8 cellular contexts compared by ENCODE assay signal in genomic region chr17:40648326-40648968, GRCh38. TPM values are rescaled to one million over a fixed set of nuclear protein-coding genes. Genes with fewer than 3 reads are reported as not detected.
DNase-seq lines count a peak whose midpoint lies in the region; ATAC-seq, FAIRE-seq and TF ChIP-seq lines count a peak whose summit lies in the region.

No MANE protein-coding gene starts in this region.

- BruUV-seq in HCT116 (replicated peaks; lab: Mats Ljungman, UMichigan) (TSS peak; percentile 81), MCF 10A (replicated peaks; lab: Mats Ljungman, UMichigan) (TSS peak; percentile 70)

- no peaks in the 10 kb centered on the region for H4K20me1 ChIP-seq in HCT116 (ENCODE audit: insufficient read depth)
- no peaks in the 10 kb centered on the region for H4K20me1 ChIP-seq in keratinocyte (ENCODE audit: control insufficient read depth, extremely low read depth, insufficient read depth, low read length)

- intact Hi-C loops in HCT116 (cut with micrococcal nuclease), result no loop called here
- intact Hi-C loops in MCF 10A (cut with micrococcal nuclease), result no loop called here

- peak overlapping the region; percentile 86 for H2AFZ ChIP-seq in HCT116 (ENCODE audit: low read depth, low read length, poor library complexity, severe bottlenecking)
- peak overlapping the region; percentile 96 for H2AFZ ChIP-seq in keratinocyte (ENCODE audit: control insufficient read depth, low read length)

- peak overlapping the region; percentile 82 for H3K27ac ChIP-seq in HCT116 (ENCODE audit: low read depth, low read length)
- peak overlapping the region; percentile 88 for H3K27ac ChIP-seq in keratinocyte (ENCODE audit: control insufficient read depth, insufficient read depth, low read length)
- peak overlapping the region; percentile 100 for H3K27ac ChIP-seq in stomach smooth muscle (ENCODE audit: low read length)

- CTCF ChIA-PET in HCT116 (lab: Charles Lee), result no interaction called here
- CTCF ChIA-PET in MCF 10A (lab: Yijun Ruan, JAX), result interaction anchor here (0.6 to 0.7 kb wide), 2 partner anchors 9 to 79 kb away, joined by 3 to 4 read pairs; no protein-coding TSS in a partner anchor

- peak; percentile 32 for FAIRE-seq in keratinocyte (lab: Jason Lieb, UNC)

- H3K36me3 ChIP-seq in HCT116 (ENCODE audit: control insufficient read depth in 1 of 2, insufficient read depth in 2 of 2, low read length in 2 of 2) (peaks cover 16 to 19% of the 10 kb centered on the region in 2 experiments), keratinocyte (ENCODE audit: control insufficient read depth in 2 of 2, extremely low read depth in 1 of 2, insufficient read depth in 2 of 2, low read length in 2 of 2) (no peaks in the 10 kb centered on the region), stomach smooth muscle (ENCODE audit: control insufficient read depth in 2 of 2, insufficient read depth in 2 of 2, low read length in 2 of 2) (peaks cover 4 to 5% of the 10 kb centered on the region in 2 donors)

- DNase-seq in DMS53 (lab: John Stamatoyannopoulos, UW) (peak; percentile 65), DMS53 treated with DMSO at 0.1 percent for 48 hours (lab: John Stamatoyannopoulos, UW; ENCODE audit: unreplicated experiment) (no peak), HCT116 (ENCODE audit: low read depth, low spot score) (no peak), NCI-H510A (lab: John Stamatoyannopoulos, UW) (peak; percentile 41), MCF 10A (ENCODE audit: unreplicated experiment) (no peak), keratinocyte (ENCODE audit: low read depth, low spot score) (no peak), germinal center (ENCODE audit: low spot score) (no peak)

- dilution Hi-C loops in keratinocyte (cut with MboI; ENCODE audit: extremely low pct_ligation_motif_present, low sequenced_read_pairs), result no loop called here

- H3K79me2 ChIP-seq in HCT116 (ENCODE audit: insufficient read depth, low read length), result peaks cover 42% of the 10 kb centered on the region
- peaks cover 36% of the 10 kb centered on the region for H3K79me2 ChIP-seq in keratinocyte (ENCODE audit: control insufficient read depth, insufficient read depth, low read length)

- no peaks in the 10 kb centered on the region for H3K9me2 ChIP-seq in HCT116 (ENCODE audit: insufficient read depth)

- H3K4me3 Mint-ChIP-seq in MCF 10A (ENCODE audit: unreplicated experiment), result peak overlapping the region; percentile 85

- peak overlapping the region; percentile 100 for H3K27ac Mint-ChIP-seq in MCF 10A (ENCODE audit: low read depth, unreplicated experiment)

- H3K9me1 ChIP-seq in keratinocyte (ENCODE audit: control insufficient read depth, extremely low read depth, insufficient read depth, low read length), result no peaks in the 10 kb centered on the region

- POLR2A ChIA-PET in HCT116 (lab: Charles Lee), result no interaction called here
- POLR2A ChIA-PET in MCF 10A (lab: Yijun Ruan, JAX), result interaction anchor here (0.6 to 4.5 kb wide), 19 partner anchors 14 to 1041 kb away, joined by 3 to 33 read pairs (median 6); partner anchors contain the start of genes KRT24 and TNS4

- no peak for TF ChIP-seq RAD21 in HCT116 (IDR thresholded peaks at IDR 0.05; ENCODE audit: low read depth)

- H3K4me1 ChIP-seq in HCT116 (ENCODE audit: control insufficient read depth in 1 of 2, insufficient read depth in 2 of 2, low read length in 2 of 2) (peaks cover 9 to 22% of the 10 kb centered on the region in 2 experiments; a peak in 3 of 4 replicates), keratinocyte (ENCODE audit: control insufficient read depth, extremely low read depth, insufficient read depth, low read length) (peaks cover 16% of the 10 kb centered on the region), stomach smooth muscle (ENCODE audit: control insufficient read depth, insufficient read depth, low read length) (peaks cover 13% of the 10 kb centered on the region)

- TF ChIP-seq POLR2A in HCT116 (IDR thresholded peaks at IDR 0.05; ENCODE audit: borderline replicate concordance, extremely low read depth, insufficient read depth, insufficient read length), result no peak

- H3K27me3 ChIP-seq in HCT116 (ENCODE audit: insufficient read depth, low read length) (no peaks in the 10 kb centered on the region), keratinocyte (ENCODE audit: control insufficient read depth, extremely low read depth, insufficient read depth, low read length) (no peaks in the 10 kb centered on the region), stomach smooth muscle (ENCODE audit: control insufficient read depth in 1 of 2, insufficient read depth in 2 of 2, low read length in 2 of 2) (no peaks in the 10 kb centered on the region)

- H3K9ac ChIP-seq in HCT116 (ENCODE audit: low read length), result peak overlapping the region; percentile 87
- H3K9ac ChIP-seq in keratinocyte (ENCODE audit: control insufficient read depth, extremely low read depth, insufficient read depth, low read length), result peak overlapping the region; percentile 98
- H3K9ac ChIP-seq in stomach smooth muscle (ENCODE audit: low read length in 2 of 2), result peak overlapping the region; percentile 99 to 100

- H3K4me2 ChIP-seq in HCT116 (ENCODE audit: low read length) (peak overlapping the region; percentile 92), keratinocyte (ENCODE audit: control insufficient read depth, extremely low read depth, insufficient read depth, low read depth, low read length) (peak overlapping the region; percentile 100)

- peak; percentile 32 for ATAC-seq in HCT116

- H3K27me3 Mint-ChIP-seq in MCF 10A (ENCODE audit: insufficient read depth, unreplicated experiment), result no peaks in the 10 kb centered on the region

- peaks cover 20% of the 10 kb centered on the region for H3K36me3 Mint-ChIP-seq in MCF 10A (ENCODE audit: insufficient read depth, unreplicated experiment)

- TF ChIP-seq CTCF in HCT116 (IDR thresholded peaks at IDR 0.05 in 2 of 3, conservative IDR thresholded peaks at IDR 0.05 in 1 of 3; ENCODE audit: borderline replicate concordance in 1 of 3, insufficient read depth in 1 of 3, low read depth in 2 of 3, low read length in 2 of 3) (no peak), MCF 10A (IDR thresholded peaks at IDR 0.05; ENCODE audit: unreplicated experiment) (no peak), keratinocyte (optimal IDR thresholded peaks at IDR 0.05 in 1 of 3, IDR thresholded peaks at IDR 0.05 in 1 of 3, conservative IDR thresholded peaks at IDR 0.05 in 1 of 3; ENCODE audit: extremely low read depth in 1 of 3, insufficient read depth in 2 of 3, low read length in 3 of 3) (no peak)

- H3K9me3 ChIP-seq in HCT116 (ENCODE audit: control insufficient read depth in 1 of 2, insufficient read depth in 1 of 2, low read depth in 1 of 2, low read length in 2 of 2), result no peaks in the 10 kb centered on the region
- H3K9me3 ChIP-seq in keratinocyte (ENCODE audit: control insufficient read depth, low read depth, low read length), result no peaks in the 10 kb centered on the region
- no peaks in the 10 kb centered on the region for H3K9me3 ChIP-seq in stomach smooth muscle (ENCODE audit: control insufficient read depth in 2 of 2, low read length in 2 of 2)

- peaks cover 29% of the 10 kb centered on the region for H3K4me1 Mint-ChIP-seq in MCF 10A (ENCODE audit: insufficient read depth, unreplicated experiment)

- RAD21 ChIA-PET in HCT116 (lab: Charles Lee; ENCODE audit: low non-redundant PET in 1 of 2, low total read pairs in 2 of 2, uncharacterized antibody in 2 of 2, unreplicated experiment in 2 of 2), result no interaction called here

- H3K4me3 ChIP-seq in HCT116 (replicated peaks in 1 of 2; ENCODE audit: low read depth in 1 of 2, low read length in 2 of 2), result peak overlapping the region; percentile 59 to 92
- H3K4me3 ChIP-seq in keratinocyte (ENCODE audit: control insufficient read depth in 2 of 3, extremely low read depth in 1 of 3, insufficient read depth in 2 of 3, low read depth in 1 of 3, low read length in 3 of 3), result peak overlapping the region; percentile 75 to 95 (median 91)
- H3K4me3 ChIP-seq in stomach smooth muscle (ENCODE audit: low read length in 2 of 2), result peak overlapping the region; percentile 89 to 96

- H3K9me3 Mint-ChIP-seq in MCF 10A (ENCODE audit: unreplicated experiment), result no peaks in the 10 kb centered on the region

TF ChIP-seq in HCT116, 20 proteins besides CTCF, POLR2A, EP300 and RAD21 (continues in another document):
- TF ChIP-seq CEBPB (IDR thresholded peaks at IDR 0.05; ENCODE audit: low read depth) (no peak), SRF (IDR thresholded peaks at IDR 0.05; ENCODE audit: low read depth) (no peak)

RNA-seq across cellular contexts. Expression of gene SMARCE1, which starts 0.8 kb away (rescaled TPM):
- total RNA-seq in HCT116 (2021; ENCODE audit: unreplicated experiment) (136 TPM), MCF 10A (2022) (120 and 128 TPM in 2 replicates)
- polyA plus RNA-seq in HCT116 (2012), result 102 and 115 TPM in 2 replicates
- 38.9 to 60.6 TPM (median 58.4 TPM) in 3 replicates for polyA plus RNA-seq in keratinocyte
- 131 TPM for polyA plus RNA-seq in keratinocyte (2011; ENCODE audit: low read depth)
- 44.4 and 57.0 TPM in 2 replicates for polyA plus RNA-seq in keratinocyte (2011; cell fraction: cytosol; rRNA removed)
- 32.3 and 40.1 TPM in 2 replicates for polyA plus RNA-seq in keratinocyte (2011; cell fraction: nucleus; rRNA removed)
- polyA plus RNA-seq in keratinocyte (2012; ENCODE audit: low replicate concordance), result 42.3 and 91.8 TPM in 2 replicates
- 16.5 to 41.6 TPM (median 25.3 TPM) in 3 replicates for polyA minus RNA-seq in keratinocyte
- 12.7 TPM for polyA minus RNA-seq in keratinocyte (2011; cell fraction: cytosol; rRNA and poly(A)+ RNA removed)
- 9.3 and 20.3 TPM in 2 replicates for polyA minus RNA-seq in keratinocyte (2011; cell fraction: nucleus; rRNA and poly(A)+ RNA removed)

RNA-seq across cellular contexts. Expression of gene KRT222, which starts 16.5 kb away (rescaled TPM):
- total RNA-seq in HCT116 (2021; ENCODE audit: unreplicated experiment) (5.0 TPM), MCF 10A (2022) (0.37 and 0.49 TPM in 2 replicates)
- polyA plus RNA-seq in HCT116 (2012), result 2.0 and 3.1 TPM in 2 replicates
- 0.45 to 0.76 TPM (median 0.49 TPM) in 3 replicates for polyA plus RNA-seq in keratinocyte
- 0.64 TPM for polyA plus RNA-seq in keratinocyte (2011; ENCODE audit: low read depth)
- polyA plus RNA-seq in keratinocyte (2011; cell fraction: cytosol; rRNA removed), result 0.48 and 0.66 TPM in 2 replicates
- 0.47 and 0.63 TPM in 2 replicates for polyA plus RNA-seq in keratinocyte (2011; cell fraction: nucleus; rRNA removed)
- 0.34 TPM in 1 of 2 replicates, not detected in the other for polyA plus RNA-seq in keratinocyte (2012; ENCODE audit: low replicate concordance)
- 0.19 TPM in 1 of 3 replicates, not detected in the others for polyA minus RNA-seq in keratinocyte
- polyA minus RNA-seq in keratinocyte (2011; cell fraction: cytosol; rRNA and poly(A)+ RNA removed), result not detected
- not detected in 2 replicates for polyA minus RNA-seq in keratinocyte (2011; cell fraction: nucleus; rRNA and poly(A)+ RNA removed)

RNA-seq across cellular contexts. Expression of gene KRT24, which starts 55.1 kb away (rescaled TPM):
- not detected for total RNA-seq in HCT116 (2021; ENCODE audit: unreplicated experiment)
- not detected in 2 replicates for polyA plus RNA-seq in HCT116 (2012)
- total RNA-seq in MCF 10A (2022), result not detected in 2 replicates
- 1.0 to 1.8 TPM (median 1.3 TPM) in 3 replicates for polyA plus RNA-seq in keratinocyte
- 13.5 TPM for polyA plus RNA-seq in keratinocyte (2011; ENCODE audit: low read depth)
- 1.3 and 1.7 TPM in 2 replicates for polyA plus RNA-seq in keratinocyte (2011; cell fraction: cytosol; rRNA removed)
- 1.4 and 1.7 TPM in 2 replicates for polyA plus RNA-seq in keratinocyte (2011; cell fraction: nucleus; rRNA removed)
- polyA plus RNA-seq in keratinocyte (2012; ENCODE audit: low replicate concordance), result 2.0 and 7.7 TPM in 2 replicates
- polyA minus RNA-seq in keratinocyte, result 0.26 to 0.49 TPM in 2 of 3 replicates, not detected in the other
- polyA minus RNA-seq in keratinocyte (2011; cell fraction: cytosol; rRNA and poly(A)+ RNA removed), result not detected
- polyA minus RNA-seq in keratinocyte (2011; cell fraction: nucleus; rRNA and poly(A)+ RNA removed), result 0.42 and 0.93 TPM in 2 replicates

Comparison
In these comparisons a context has a peak if more than half of its experiments do, and no peak if none do; other contexts are left out.
1. DNase-seq: peak in DMS53 (single experiment) and NCI-H510A (single experiment); none in DMS53 treated with DMSO at 0.1 percent for 48 hours (single experiment), HCT116 (single experiment), MCF 10A (single experiment), keratinocyte (single experiment) and germinal center (single experiment).
2. Peak in every context shown above with its lines, with median percentiles within 50 percentile points of each other: H3K27ac ChIP-seq, H3K4me3 ChIP-seq and H3K9ac ChIP-seq.